In the genomic region with DNA sequence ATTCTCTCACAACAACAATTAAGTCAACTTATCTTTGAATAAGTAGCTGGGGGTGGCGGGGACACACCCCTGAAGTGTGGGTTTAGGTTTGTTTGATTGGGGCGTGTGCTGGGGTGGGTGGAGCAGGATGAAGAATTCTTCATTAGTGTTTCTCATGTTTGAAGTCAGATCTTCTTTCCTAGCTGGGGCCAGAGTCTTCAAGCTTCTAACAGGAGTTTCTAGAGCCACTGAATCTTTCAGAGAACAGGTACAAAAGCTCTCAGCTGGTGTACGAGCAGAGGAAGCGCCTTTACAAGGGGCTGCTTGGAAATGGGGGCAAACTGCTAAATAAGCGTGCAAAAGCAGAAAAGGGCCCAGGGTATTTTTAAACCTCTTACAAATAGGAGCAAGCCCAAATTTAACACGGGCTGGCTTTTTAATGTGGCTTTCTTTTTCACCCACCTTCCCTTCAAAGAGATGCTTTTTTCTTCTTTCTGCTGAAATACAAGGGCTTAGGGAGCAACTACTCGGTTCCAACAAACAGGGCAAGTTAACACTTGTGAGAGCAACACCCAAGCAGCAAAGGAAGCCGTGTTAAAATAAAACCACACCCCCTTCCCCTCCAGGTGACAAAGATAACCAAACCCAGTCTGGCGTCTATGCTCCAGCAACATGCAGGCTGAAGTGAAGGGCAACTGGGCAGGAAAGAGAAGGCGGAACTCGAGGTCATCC, we compare ENCODE assay signal across 9 cellular contexts.
DNase-seq lines count a peak whose midpoint lies in the region; ATAC-seq and TF ChIP-seq lines count a peak whose summit lies in the region.
"Had no signal": no experiment of that assay in that cellular context is flagged by ENCODE, and none has a peak within 500 bp of the region (broad histone marks: within the 10 kb centered on the region; RNA-seq: fewer than 3 reads in every experiment).

No MANE protein-coding gene starts in this region.

- intact Hi-C loops in ascending aorta (cut with DNase I): no loop called here

- no peak for TF ChIP-seq CTCF in ascending aorta (IDR thresholded peaks at IDR 0.05)

- no peaks in the 10 kb centered on the region for H3K36me3 ChIP-seq in ascending aorta

- peak; percentile 67 for DNase-seq in NOMO-1 treated with DMSO at 0.1 percent for 48 hours (lab: John Stamatoyannopoulos, UW; ENCODE audit: unreplicated experiment)
- peak; percentile 79 for DNase-seq in activated effector memory CD4-positive, alpha-beta T cell treated with anti-CD3 and anti-CD28 coated beads, Interleukin-2, amount 50 U/mL, for 16 hours
- no peak for DNase-seq in NCI-H1417 (lab: John Stamatoyannopoulos, UW)
- DNase-seq in RPMI8226: no peak
- DNase-seq in ascending aorta (ENCODE audit: low spot score in 2 of 2): no peak
- DNase-seq: NCI-H1930 had no signal

- no peaks in the 10 kb centered on the region for H3K27me3 ChIP-seq in ascending aorta

- H3K4me3 ChIP-seq in skin epidermis (peak overlapping the region in 1 of 7 experiments; percentile 18), ascending aorta (no peak overlapping the region)

- no peaks in the 10 kb centered on the region for H3K9me3 ChIP-seq in ascending aorta

- ATAC-seq in GM18868 (IDR thresholded peaks at IDR 0.05; ENCODE audit: unreplicated experiment): peak; percentile 45
- no peak for ATAC-seq in GM19023 (IDR thresholded peaks at IDR 0.05; ENCODE audit: unreplicated experiment)

- H3K27ac ChIP-seq in skin epidermis (peak overlapping the region in 18 of 21 experiments; percentile 23 to 95 (median 72)), ascending aorta (no peak overlapping the region)

- H3K4me1 ChIP-seq in ascending aorta: no peaks in the 10 kb centered on the region

Comparison
In these comparisons a context has a peak if more than half of its experiments do, and no peak if none do; other contexts are left out.
1. DNase-seq: peak in NOMO-1 treated with DMSO at 0.1 percent for 48 hours (single experiment) and activated effector memory CD4-positive, alpha-beta T cell treated with anti-CD3 and anti-CD28 coated beads, Interleukin-2, amount 50 U/mL, for 16 hours (single experiment); none in NCI-H1417 (0 of 3), RPMI8226 (single experiment) and ascending aorta (0 of 2).
2. H3K27ac ChIP-seq: peak in skin epidermis (18 of 21); none in ascending aorta (0 of 2).